19 cellular contexts compared by ENCODE assay signal in the genomic region with DNA sequence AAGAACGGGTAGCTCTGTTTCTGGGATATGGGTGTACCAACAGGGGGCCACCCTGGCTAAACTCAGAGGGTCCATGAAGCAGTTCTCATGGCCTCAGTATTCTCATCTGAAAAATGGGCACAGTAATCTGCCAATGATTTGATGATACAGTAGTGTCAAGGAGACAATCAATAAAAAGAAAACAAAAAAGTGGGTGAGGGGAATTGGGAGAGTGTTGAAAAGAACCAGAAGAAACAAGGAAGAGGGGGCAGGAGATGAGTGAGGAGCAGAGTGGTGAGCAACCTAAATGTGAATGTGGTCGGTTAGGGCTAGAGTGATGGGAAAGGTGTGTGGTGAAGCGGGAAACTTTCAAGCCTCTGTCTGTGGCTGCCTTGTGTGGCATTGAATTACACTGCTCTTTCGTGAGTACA. TPM values are rescaled to one million over a fixed set of nuclear protein-coding genes. Genes with fewer than 3 reads are reported as not detected.
DNase-seq lines count a peak whose midpoint lies in the region; ATAC-seq, FAIRE-seq and TF ChIP-seq lines count a peak whose summit lies in the region.
"Had no signal": no experiment of that assay in that cellular context is flagged by ENCODE, and none has a peak within 500 bp of the region (broad histone marks: within the 10 kb centered on the region; RNA-seq: fewer than 3 reads in every experiment).

No MANE protein-coding gene starts in this region.

- H3K79me2 ChIP-seq in HepG2 (ENCODE audit: insufficient read depth, low read length): no peaks in the 10 kb centered on the region

- H3K27ac Mint-ChIP-seq in activated CD4-positive, alpha-beta memory T cell treated with anti-CD3 and anti-CD28 coated beads for 36 hours: peak overlapping the region; percentile 24
- peak overlapping the region; percentile 92 to 100 (median 94) for H3K27ac Mint-ChIP-seq in immature natural killer cell

- WGBS in HepG2 (ENCODE audit: low lambda C conversion rate): 26% methylated on average over 4 of the region's 4 CpGs
- 73% methylated on average over 4 of the region's 4 CpGs for WGBS in right lobe of liver (ENCODE audit: insufficient coverage, low coverage, low lambda C conversion rate, missing lambda C conversion rate)
- WGBS in transverse colon (ENCODE audit: low coverage in 1 of 2), 2 donors: 70 to 78% methylated on average over 2 to 4 of the region's 4 CpGs

- BruUV-seq in HepG2 (replicated peaks; lab: Mats Ljungman, UMichigan): no TSS peak

- H3K4me2 ChIP-seq in HepG2 (ENCODE audit: low read depth, low read length): no peak overlapping the region

- H3K9ac ChIP-seq in HepG2 (ENCODE audit: insufficient read depth, low read depth, low read length): no peak overlapping the region

- no peak for ATAC-seq in HepG2
- ATAC-seq in right lobe of liver: no peak
- ATAC-seq in HG03439 (IDR thresholded peaks at IDR 0.05; ENCODE audit: unreplicated experiment): no peak

- no peak for TF ChIP-seq POLR2A in HepG2 (IDR thresholded peaks at IDR 0.05; ENCODE audit: insufficient read depth in 1 of 2, low read depth in 2 of 2, low read length in 2 of 2)
- no peak for TF ChIP-seq POLR2A in right lobe of liver (IDR thresholded peaks at IDR 0.05)
- TF ChIP-seq POLR2A in transverse colon (IDR thresholded peaks at IDR 0.05): no peak

- H4K20me1 ChIP-seq in HepG2 (ENCODE audit: insufficient read depth, low read length): no peaks in the 10 kb centered on the region

- no peaks in the 10 kb centered on the region for H3K4me1 ChIP-seq in HepG2 (ENCODE audit: insufficient read depth, low read length)
- no peaks in the 10 kb centered on the region for H3K4me1 ChIP-seq in right lobe of liver
- H3K4me1 ChIP-seq in transverse colon: no peaks in the 10 kb centered on the region
- H3K4me1 ChIP-seq: breast epithelium, testis had no signal

- peaks cover 6% of the 10 kb centered on the region for H3K36me3 Mint-ChIP-seq in activated CD4-positive, alpha-beta memory T cell treated with anti-CD3 and anti-CD28 coated beads for 36 hours
- H3K36me3 Mint-ChIP-seq in immature natural killer cell: peaks cover 27 to 36% (median 33%) of the 10 kb centered on the region in 3 donors

- in situ Hi-C loops in HepG2 (cut with HindIII; ENCODE audit: extremely low pct_ligation_motif_present, low pct_unique_long_range_greater_than_20kb): no loop called here
- in situ Hi-C loops in transverse colon (cut with MboI; ENCODE audit: low pct_ligation_motif_present in 1 of 4, low pct_unique_long_range_greater_than_20kb in 1 of 4, low sequenced_read_pairs in 3 of 4): loop anchor here in 2 of 4 donors (25.0 kb wide), 1 partner anchor 221 kb away; a partner anchor contains a TSS

- POLR2A ChIA-PET in HepG2 (lab: Yijun Ruan, JAX): no interaction called here
- POLR2A ChIA-PET in activated CD4-positive, alpha-beta memory T cell treated with anti-CD3 and anti-CD28 coated beads for 36 hours (lab: Charles Lee): interaction anchor here (1.0 kb wide), 1 partner anchor 27 kb away, joined by 3 read pairs; no protein-coding TSS in a partner anchor

- no peak for TF ChIP-seq RAD21 in HepG2 (CRISPR knock-in tag; IDR thresholded peaks at IDR 0.05)

- TF ChIP-seq CTCF in HepG2 (CRISPR knock-in tag; IDR thresholded peaks at IDR 0.05): no peak
- no peak for TF ChIP-seq CTCF in right lobe of liver (IDR thresholded peaks at IDR 0.05)
- no peak for TF ChIP-seq CTCF in transverse colon (IDR thresholded peaks at IDR 0.05)
- no peak for TF ChIP-seq CTCF in GM20000 (IDR thresholded peaks at IDR 0.05; ENCODE audit: extremely low read depth, missing control alignments)

- H3K4me1 Mint-ChIP-seq in activated CD4-positive, alpha-beta memory T cell treated with anti-CD3 and anti-CD28 coated beads for 36 hours (ENCODE audit: low read depth): peaks cover 57% of the 10 kb centered on the region
- peaks cover 85 to 95% of the 10 kb centered on the region in 2 donors for H3K4me1 Mint-ChIP-seq in immature natural killer cell

- peaks cover 15% of the 10 kb centered on the region for H3K9me3 Mint-ChIP-seq in activated CD4-positive, alpha-beta memory T cell treated with anti-CD3 and anti-CD28 coated beads for 36 hours
- H3K9me3 Mint-ChIP-seq in immature natural killer cell: peaks cover 7 to 22% (median 22%) of the 10 kb centered on the region in 6 donors

- H3K27ac ChIP-seq in HepG2 (ENCODE audit: extremely low read length, insufficient read depth, low read length): no peak overlapping the region
- H3K27ac ChIP-seq in right lobe of liver: no peak overlapping the region
- H3K27ac ChIP-seq in transverse colon: peak overlapping the region in 3 of 4 donors; percentile 8 to 68 (median 41)
- H3K27ac ChIP-seq: breast epithelium, testis had no signal

- H3K4me3 Mint-ChIP-seq in activated CD4-positive, alpha-beta memory T cell treated with anti-CD3 and anti-CD28 coated beads for 36 hours: no peak overlapping the region
- peak overlapping the region; percentile 88 to 97 (median 90) for H3K4me3 Mint-ChIP-seq in immature natural killer cell
- H3K4me3 Mint-ChIP-seq: naive B cell had no signal

- FAIRE-seq in HepG2 (lab: Jason Lieb, UNC): no peak
- FAIRE-seq: D721Med had no signal

- no peak overlapping the region for H3K4me3 ChIP-seq in HepG2 (replicated peaks in 1 of 3; ENCODE audit: insufficient read depth in 1 of 3, low read depth in 2 of 3, low read length in 3 of 3)
- H3K4me3 ChIP-seq in right lobe of liver: no peak overlapping the region
- no peak overlapping the region for H3K4me3 ChIP-seq in transverse colon
- H3K4me3 ChIP-seq: breast epithelium, testis had no signal

- H3K27me3 Mint-ChIP-seq in activated CD4-positive, alpha-beta memory T cell treated with anti-CD3 and anti-CD28 coated beads for 36 hours: no peaks in the 10 kb centered on the region
- H3K27me3 Mint-ChIP-seq in immature natural killer cell (ENCODE audit: low read depth in 3 of 3): peaks cover 11 to 30% (median 16%) of the 10 kb centered on the region in 3 donors
- H3K27me3 Mint-ChIP-seq: naive B cell had no signal

- CTCF ChIA-PET in HepG2 (lab: Yijun Ruan, JAX; ENCODE audit: low intra/inter-chr PET ratio, low total read pairs): no interaction called here
- CTCF ChIA-PET in activated CD4-positive, alpha-beta memory T cell treated with anti-CD3 and anti-CD28 coated beads for 36 hours (lab: Charles Lee): interaction anchor here (0.6 to 4.0 kb wide), 8 partner anchors 8 to 211 kb away, joined by 3 to 27 read pairs (median 3); no protein-coding TSS in a partner anchor

- no peaks in the 10 kb centered on the region for H3K27me3 ChIP-seq in HepG2 (ENCODE audit: control insufficient read depth in 1 of 2, insufficient read depth in 2 of 2, low read length in 2 of 2)
- no peaks in the 10 kb centered on the region for H3K27me3 ChIP-seq in right lobe of liver
- H3K27me3 ChIP-seq in transverse colon: no peaks in the 10 kb centered on the region
- H3K27me3 ChIP-seq: breast epithelium, testis had no signal

- no peak overlapping the region for H2AFZ ChIP-seq in HepG2 (ENCODE audit: low read length)

- no peak for TF ChIP-seq EP300 in HepG2 (IDR thresholded peaks at IDR 0.05; ENCODE audit: low read depth in 2 of 2, low read length in 2 of 2)
- no peak for TF ChIP-seq EP300 in HepG2 (CRISPR knock-in tag; IDR thresholded peaks at IDR 0.05; ENCODE audit: borderline replicate concordance)
- no peak for TF ChIP-seq EP300 in transverse colon (IDR thresholded peaks at IDR 0.05; ENCODE audit: low read depth)

- DNase-seq in HepG2 (ENCODE audit: low spot score) (no peak), right lobe of liver (no peak), immature natural killer cell (peak; percentile 56 to 58 (median 57)), transverse colon (no peak), GM20000 (ENCODE audit: low spot score) (no peak), DMS53 (lab: John Stamatoyannopoulos, UW) (no peak)
- no peak for DNase-seq in activated CD4-positive, alpha-beta memory T cell treated with anti-CD3 and anti-CD28 coated beads for 36 hours
- DNase-seq: activated CD4-positive, alpha-beta T cell treated with anti-CD3 and anti-CD28 coated beads for 1 hour; activated effector memory CD4-positive, alpha-beta T cell treated with anti-CD3 and anti-CD28 coated beads, Interleukin-2, amount 50 U/mL, for 16 hours; effector CD8-positive, alpha-beta T cell; hypothalamus; Kasumi-1; naive B cell; NCI-H146; SHP77; testis had no signal

- intact Hi-C loops in HepG2 (cut with micrococcal nuclease; ENCODE audit: unreplicated experiment) (no loop called here), right lobe of liver (cut with DNase I) (no loop called here), transverse colon (cut with DNase I; ENCODE audit: low total_unique reads) (no loop called here)
- intact Hi-C loops in activated CD4-positive, alpha-beta memory T cell treated with anti-CD3 and anti-CD28 coated beads for 36 hours (cut with micrococcal nuclease): no loop called here

- H3K9me3 ChIP-seq in HepG2 (ENCODE audit: low read length): peaks cover 7% of the 10 kb centered on the region; the same call in 1 of the 2 replicates
- H3K9me3 ChIP-seq in right lobe of liver: peaks cover 0 to 3% (median 0%) of the 10 kb centered on the region in 4 donors
- no peaks in the 10 kb centered on the region for H3K9me3 ChIP-seq in transverse colon
- H3K9me3 ChIP-seq: testis had no signal

- H3K36me3 ChIP-seq in HepG2 (replicated peaks in 1 of 2; ENCODE audit: control insufficient read depth in 1 of 2, insufficient read depth in 2 of 2, low read length in 2 of 2) (no peaks in the 10 kb centered on the region), right lobe of liver (no peaks in the 10 kb centered on the region), transverse colon (no peaks in the 10 kb centered on the region)
- H3K36me3 ChIP-seq: breast epithelium had no signal

RNA-seq across cellular contexts. Expression of a gene that starts 2.0 kb away (rescaled TPM):
- total RNA-seq in HepG2 (2016; rRNA removed; fragmentation: Illumina TruSeq; extraction: Trizol) (not detected in 2 replicates), right lobe of liver (1 to 10 TPM in 3 of 6 experiments, under 1 TPM in 3; 0.74 to 5.2 (median 0.99) TPM), transverse colon (10 to 100 TPM in 1 of 4 donors, 1 to 10 TPM in 1, under 1 TPM in 1, not detected in 1; 0.20 to 15.4 (median 2.7) TPM)
- not detected in 2 replicates for total RNA-seq in HepG2 (2016; cell fraction: cytosol; rRNA removed; fragmentation: Illumina TruSeq; extraction: Trizol; ENCODE audit: low read depth)
- total RNA-seq in HepG2 (2016; cell fraction: insoluble cytoplasmic fraction; rRNA removed; fragmentation: Illumina TruSeq; extraction: Trizol): not detected in 2 replicates
- not detected in 2 replicates for total RNA-seq in HepG2 (2016; cell fraction: membrane; rRNA removed; fragmentation: Illumina TruSeq; extraction: Trizol)
- not detected in 2 replicates for total RNA-seq in HepG2 (2016; cell fraction: nucleus; rRNA removed; fragmentation: Illumina TruSeq; extraction: Trizol)
- polyA plus RNA-seq in HepG2 (2011; rRNA removed) (not detected in 2 replicates), immature natural killer cell (100 to 1,000 TPM; 316 to 379 (median 359) TPM)
- 0.03 TPM in 1 of 2 replicates, not detected in the other for polyA plus RNA-seq in HepG2 (2011; cell fraction: cytosol; rRNA removed)
- polyA plus RNA-seq in HepG2 (2011; cell fraction: nucleus; rRNA removed): 0.05 TPM in 1 of 2 replicates, not detected in the other
- polyA plus RNA-seq in HepG2 (2012): not detected in 2 replicates
- not detected in 2 replicates for polyA plus RNA-seq in HepG2 (2016; cell fraction: cytosol; fragmentation: Illumina TruSeq; extraction: Trizol; ENCODE audit: low read depth)
- not detected in 2 replicates for polyA plus RNA-seq in HepG2 (2016; cell fraction: insoluble cytoplasmic fraction; fragmentation: Illumina TruSeq; extraction: Trizol; ENCODE audit: low read depth)
- not detected in 2 replicates for polyA plus RNA-seq in HepG2 (2016; cell fraction: membrane; fragmentation: Illumina TruSeq; extraction: Trizol; ENCODE audit: low read depth)
- polyA plus RNA-seq in HepG2 (2016; cell fraction: nucleus; fragmentation: Illumina TruSeq; extraction: Trizol; ENCODE audit: insufficient read depth, low read depth): not detected in 2 replicates
- 0.07 TPM in 1 of 2 replicates, not detected in the other for polyA minus RNA-seq in HepG2 (2011; rRNA and poly(A)+ RNA removed; ENCODE audit: low replicate concordance)
- not detected in 2 replicates for polyA minus RNA-seq in HepG2 (2011; cell fraction: cytosol; rRNA and poly(A)+ RNA removed)
- polyA minus RNA-seq in HepG2 (2011; cell fraction: nucleus; rRNA and poly(A)+ RNA removed): not detected in 2 replicates
- 10 to 100 TPM; 11.4 to 15.9 TPM for total RNA-seq in activated CD4-positive, alpha-beta memory T cell treated with anti-CD3 and anti-CD28 coated beads for 36 hours

RNA-seq across cellular contexts. Expression of a gene that starts 29.5 kb away (rescaled TPM):
- total RNA-seq in HepG2 (2016; rRNA removed; fragmentation: Illumina TruSeq; extraction: Trizol): not detected in 2 replicates
- total RNA-seq in HepG2 (2016; cell fraction: cytosol; rRNA removed; fragmentation: Illumina TruSeq; extraction: Trizol; ENCODE audit: low read depth): not detected in 2 replicates
- not detected in 2 replicates for total RNA-seq in HepG2 (2016; cell fraction: insoluble cytoplasmic fraction; rRNA removed; fragmentation: Illumina TruSeq; extraction: Trizol)
- total RNA-seq in HepG2 (2016; cell fraction: membrane; rRNA removed; fragmentation: Illumina TruSeq; extraction: Trizol): not detected in 2 replicates
- not detected in 2 replicates for total RNA-seq in HepG2 (2016; cell fraction: nucleus; rRNA removed; fragmentation: Illumina TruSeq; extraction: Trizol)
- not detected in 2 replicates for polyA plus RNA-seq in HepG2 (2011; rRNA removed)
- 0.05 TPM in 1 of 2 replicates, not detected in the other for polyA plus RNA-seq in HepG2 (2011; cell fraction: cytosol; rRNA removed)
- 0.12 TPM in 1 of 2 replicates, not detected in the other for polyA plus RNA-seq in HepG2 (2011; cell fraction: nucleus; rRNA removed)
- polyA plus RNA-seq in HepG2 (2012): not detected in 2 replicates
- not detected in 2 replicates for polyA plus RNA-seq in HepG2 (2016; cell fraction: cytosol; fragmentation: Illumina TruSeq; extraction: Trizol; ENCODE audit: low read depth)
- polyA plus RNA-seq in HepG2 (2016; cell fraction: insoluble cytoplasmic fraction; fragmentation: Illumina TruSeq; extraction: Trizol; ENCODE audit: low read depth): not detected in 2 replicates
- not detected in 2 replicates for polyA plus RNA-seq in HepG2 (2016; cell fraction: membrane; fragmentation: Illumina TruSeq; extraction: Trizol; ENCODE audit: low read depth)
- polyA plus RNA-seq in HepG2 (2016; cell fraction: nucleus; fragmentation: Illumina TruSeq; extraction: Trizol; ENCODE audit: insufficient read depth, low read depth): not detected in 2 replicates
- not detected in 2 replicates for polyA minus RNA-seq in HepG2 (2011; rRNA and poly(A)+ RNA removed; ENCODE audit: low replicate concordance)
- not detected in 2 replicates for polyA minus RNA-seq in HepG2 (2011; cell fraction: cytosol; rRNA and poly(A)+ RNA removed)
- polyA minus RNA-seq in HepG2 (2011; cell fraction: nucleus; rRNA and poly(A)+ RNA removed): not detected in 2 replicates
- total RNA-seq in right lobe of liver: 1 to 10 TPM in 5 of 6 experiments, under 1 TPM in 1; 0.68 to 5.0 (median 3.4) TPM
- 100 to 1,000 TPM; 190 to 194 TPM for total RNA-seq in activated CD4-positive, alpha-beta memory T cell treated with anti-CD3 and anti-CD28 coated beads for 36 hours
- polyA plus RNA-seq in immature natural killer cell: 100 to 1,000 TPM; 202 to 229 (median 205) TPM
- 10 to 100 TPM in 2 of 4 donors, 1 to 10 TPM in 1, not detected in 1; 7.5 to 31.3 (median 17.6) TPM for total RNA-seq in transverse colon

RNA-seq across cellular contexts. Expression of a gene that starts 54.9 kb away (rescaled TPM):
- total RNA-seq in HepG2 (2016; rRNA removed; fragmentation: Illumina TruSeq; extraction: Trizol) (not detected in 2 replicates), right lobe of liver (1 to 10 TPM in 1 of 6 experiments, under 1 TPM in 4, not detected in 1; 0.11 to 1.3 (median 0.37) TPM), transverse colon (1 to 10 TPM in 3 of 4 donors, under 1 TPM in 1; 0.40 to 9.4 (median 1.8) TPM)
- total RNA-seq in HepG2 (2016; cell fraction: cytosol; rRNA removed; fragmentation: Illumina TruSeq; extraction: Trizol; ENCODE audit: low read depth): not detected in 2 replicates
- total RNA-seq in HepG2 (2016; cell fraction: insoluble cytoplasmic fraction; rRNA removed; fragmentation: Illumina TruSeq; extraction: Trizol): not detected in 2 replicates
- not detected in 2 replicates for total RNA-seq in HepG2 (2016; cell fraction: membrane; rRNA removed; fragmentation: Illumina TruSeq; extraction: Trizol)
- total RNA-seq in HepG2 (2016; cell fraction: nucleus; rRNA removed; fragmentation: Illumina TruSeq; extraction: Trizol): not detected in 2 replicates
- polyA plus RNA-seq in HepG2 (2011; rRNA removed) (not detected in 2 replicates), immature natural killer cell (10 to 100 TPM; 46.1 to 68.2 (median 57.2) TPM)
- not detected in 2 replicates for polyA plus RNA-seq in HepG2 (2011; cell fraction: cytosol; rRNA removed)
- not detected in 2 replicates for polyA plus RNA-seq in HepG2 (2011; cell fraction: nucleus; rRNA removed)
- polyA plus RNA-seq in HepG2 (2012): not detected in 2 replicates
- not detected in 2 replicates for polyA plus RNA-seq in HepG2 (2016; cell fraction: cytosol; fragmentation: Illumina TruSeq; extraction: Trizol; ENCODE audit: low read depth)
- polyA plus RNA-seq in HepG2 (2016; cell fraction: insoluble cytoplasmic fraction; fragmentation: Illumina TruSeq; extraction: Trizol; ENCODE audit: low read depth): not detected in 2 replicates
- polyA plus RNA-seq in HepG2 (2016; cell fraction: membrane; fragmentation: Illumina TruSeq; extraction: Trizol; ENCODE audit: low read depth): not detected in 2 replicates
- not detected in 2 replicates for polyA plus RNA-seq in HepG2 (2016; cell fraction: nucleus; fragmentation: Illumina TruSeq; extraction: Trizol; ENCODE audit: insufficient read depth, low read depth)
- polyA minus RNA-seq in HepG2 (2011; rRNA and poly(A)+ RNA removed; ENCODE audit: low replicate concordance): 0.07 TPM in 1 of 2 replicates, not detected in the other
- polyA minus RNA-seq in HepG2 (2011; cell fraction: cytosol; rRNA and poly(A)+ RNA removed): not detected in 2 replicates
- not detected in 2 replicates for polyA minus RNA-seq in HepG2 (2011; cell fraction: nucleus; rRNA and poly(A)+ RNA removed)
- total RNA-seq in activated CD4-positive, alpha-beta memory T cell treated with anti-CD3 and anti-CD28 coated beads for 36 hours: 1 to 10 TPM; 4.8 to 4.9 TPM

Comparison
In these comparisons a context has a peak if more than half of its experiments do, and no peak if none do; other contexts are left out.
1. DNase-seq: peak in immature natural killer cell (3 of 3); none in HepG2 (single experiment), right lobe of liver (0 of 3), activated CD4-positive, alpha-beta memory T cell treated with anti-CD3 and anti-CD28 coated beads for 36 hours (single experiment), transverse colon (single experiment), GM20000 (single experiment) and DMS53 (single experiment).
2. H3K27ac ChIP-seq: peak in transverse colon (3 of 4); none in HepG2 (single experiment) and right lobe of liver (0 of 3).
3. RNA of a gene that starts 29.5 kb away (total RNA-seq): 190 to 194 TPM in activated CD4-positive, alpha-beta memory T cell treated with anti-CD3 and anti-CD28 coated beads for 36 hours; 7.5 to 31.3 TPM in transverse colon, 0.68 to 5.0 TPM in right lobe of liver and not detected in HepG2; every median in the first group is over 4 times any median in the second.